20 cellular contexts compared by ENCODE assay signal in genomic region chr3:54131026-54131605, GRCh38. TPM values are rescaled to one million over a fixed set of nuclear protein-coding genes. Genes with fewer than 3 reads are reported as not detected.
"Had no signal": no experiment of that assay in that cellular context is flagged by ENCODE, and none has a peak within 500 bp of the region (broad histone marks: within the 10 kb centered on the region; RNA-seq: fewer than 3 reads in every experiment).

No MANE protein-coding gene starts in this region.

- H3K27me3 Mint-ChIP-seq: stimulated activated naive CD8-positive, alpha-beta T cell treated with anti-CD3 and anti-CD28 coated beads, Interleukin-15, amount 100 ng/mL, for 72 hours had no signal

- H3K27ac Mint-ChIP-seq: effector memory CD8-positive, alpha-beta T cell; nephron; stimulated activated naive CD8-positive, alpha-beta T cell treated with anti-CD3 and anti-CD28 coated beads, Interleukin-15, amount 100 ng/mL, for 72 hours had no signal

- H3K9me3 ChIP-seq: colonic mucosa, left lung, lower lobe of right lung, pancreas, right lobe of liver, suprapubic skin had no signal

- H3K4me3 Mint-ChIP-seq: effector memory CD8-positive, alpha-beta T cell; nephron; stimulated activated naive CD8-positive, alpha-beta T cell treated with anti-CD3 and anti-CD28 coated beads, Interleukin-15, amount 100 ng/mL, for 72 hours had no signal

- H3K4me3 ChIP-seq: colonic mucosa, left lung, lower lobe of right lung, pancreas, right lobe of liver, suprapubic skin had no signal

- H3K36me3 ChIP-seq: colonic mucosa, left lung, lower lobe of right lung, pancreas, right lobe of liver, suprapubic skin had no signal

- DNase-seq: central memory CD4-positive, alpha-beta T cell; colonic mucosa; dermis blood vessel endothelial cell; effector memory CD8-positive, alpha-beta T cell; erythroblast; left cardiac atrium; left lung; lower lobe of right lung; occipital lobe; pancreas; right lobe of liver; small intestine; stimulated activated CD4-positive, alpha-beta T cell treated with anti-CD3 and anti-CD28 coated beads, Interleukin-15, amount 100 ng/mL, for 24 hours; stimulated activated CD4-positive, alpha-beta T cell treated with anti-CD3 and anti-CD28 coated beads, Interleukin-2, amount 100 ng/mL, for 48 hours; stimulated activated naive CD4-positive, alpha-beta T cell; stimulated activated naive CD8-positive, alpha-beta T cell treated with anti-CD3 and anti-CD28 coated beads, Interleukin-15, amount 100 ng/mL, for 72 hours had no signal

- H3K27me3 ChIP-seq: colonic mucosa, pancreas, right lobe of liver had no signal

- H3K4me1 ChIP-seq: colonic mucosa, left lung, lower lobe of right lung, pancreas, right lobe of liver, suprapubic skin had no signal

- H3K27ac ChIP-seq: colonic mucosa, left lung, lower lobe of right lung, pancreas, right lobe of liver, suprapubic skin had no signal

- H3K9me3 Mint-ChIP-seq: effector memory CD8-positive, alpha-beta T cell; nephron; stimulated activated naive CD8-positive, alpha-beta T cell treated with anti-CD3 and anti-CD28 coated beads, Interleukin-15, amount 100 ng/mL, for 72 hours had no signal

- H3K4me1 Mint-ChIP-seq: nephron; stimulated activated naive CD8-positive, alpha-beta T cell treated with anti-CD3 and anti-CD28 coated beads, Interleukin-15, amount 100 ng/mL, for 72 hours had no signal

- ATAC-seq: effector memory CD8-positive, alpha-beta T cell; left lung; lower lobe of right lung; pancreas; right lobe of liver; stimulated activated naive CD8-positive, alpha-beta T cell treated with anti-CD3 and anti-CD28 coated beads, Interleukin-15, amount 100 ng/mL, for 72 hours had no signal

RNA-seq across cellular contexts. Expression of gene CACNA2D3, which starts 8.8 kb away (rescaled TPM):
- total RNA-seq: bronchial epithelial cell, chondrocyte had no signal
